Comparison of ENCODE assay signal across 28 cellular contexts in the genomic region with DNA sequence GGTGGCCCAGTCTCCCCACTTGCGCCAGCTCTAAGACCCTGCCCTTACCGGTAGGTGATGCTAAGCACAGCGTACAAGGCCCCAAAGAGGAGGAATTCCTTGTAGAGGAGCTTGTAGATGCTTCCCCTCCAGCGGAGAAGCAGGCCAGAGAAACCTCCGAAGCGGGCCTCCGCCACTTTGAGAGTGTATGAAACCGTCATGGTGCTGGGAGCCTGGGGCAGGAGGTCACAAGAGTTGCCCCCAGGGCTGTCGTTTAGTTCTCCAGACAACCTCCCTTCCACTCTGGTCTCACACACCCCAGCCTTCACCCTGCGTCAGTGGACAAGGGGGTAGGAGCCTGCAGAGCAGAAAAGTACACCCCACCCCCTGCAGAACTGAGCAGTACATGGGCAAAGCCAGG. TPM values are rescaled to one million over a fixed set of nuclear protein-coding genes. Genes with fewer than 3 reads are reported as not detected.
DNase-seq lines count a peak whose midpoint lies in the region; ATAC-seq, FAIRE-seq and TF ChIP-seq lines count a peak whose summit lies in the region.
"Had no signal": no experiment of that assay in that cellular context is flagged by ENCODE, and none has a peak within 500 bp of the region (broad histone marks: within the 10 kb centered on the region; RNA-seq: fewer than 3 reads in every experiment).

No MANE protein-coding gene starts in this region.

- H3K9me3 ChIP-seq in HEK293 (ENCODE audit: control insufficient read depth, insufficient read depth, low read depth, low read length) = no peaks in the 10 kb centered on the region
- H3K9me3 ChIP-seq in H1 (ENCODE audit: insufficient read depth in 2 of 2, low read depth in 1 of 2, low read length in 1 of 2) = no peaks in the 10 kb centered on the region
- H3K9me3 ChIP-seq in neural progenitor cell (ENCODE audit: low read depth) = no peaks in the 10 kb centered on the region
- H3K9me3 ChIP-seq: BLaER1 treated with 17β-estradiol and CSF1 and Interleukin-3, amounts not matched to agents 10 nM and 100 nM had no signal

- no peak for DNase-seq in H1 (ENCODE audit: low read depth in 1 of 2, low spot score in 2 of 2)
- DNase-seq in sciatic nerve (ENCODE audit: low spot score) = peak; percentile 53
- no peak for DNase-seq in neural progenitor cell (ENCODE audit: low spot score)
- DNase-seq: CD4-positive, alpha-beta memory T cell; COR-L47; DMS53; HCEC 1CT; Karpas-422; NCI-H1092; NCI-H1417 treated with DMSO at 0.1 percent for 48 hours; NCI-H1694 treated with DMSO at 0.1 percent for 48 hours; NCI-H2081; NCI-H2227 treated with DMSO at 0.1 percent for 48 hours; NCI-H526 treated with DMSO at 0.1 percent for 48 hours; PC-9; SHP77 had no signal

- no peak overlapping the region for H2AFZ ChIP-seq in H1 (ENCODE audit: low read length)
- H2AFZ ChIP-seq in neural progenitor cell (replicated peaks) = no peak overlapping the region
- H2AFZ ChIP-seq: PC-9 had no signal

- no peak overlapping the region for H3K56ac ChIP-seq in H1 (replicated peaks; ENCODE audit: insufficient read length, low read depth, low read length)

- H3K36me3 ChIP-seq in HEK293 (ENCODE audit: control insufficient read depth in 2 of 2, insufficient read depth in 1 of 2, low read length in 2 of 2) = no peaks in the 10 kb centered on the region
- no peaks in the 10 kb centered on the region for H3K36me3 ChIP-seq in H1 (ENCODE audit: control insufficient read depth in 2 of 4, insufficient read depth in 4 of 4, low read length in 3 of 4)
- no peaks in the 10 kb centered on the region for H3K36me3 ChIP-seq in neural progenitor cell

- CTCF ChIA-PET in HEK293 (lab: Yijun Ruan, JAX) = interaction anchor here (0.5 to 2.3 kb wide), 7 partner anchors 12 to 702 kb away, joined by 3 to 11 read pairs (median 4); a partner anchor contains a TSS
- CTCF ChIA-PET in H1 (lab: Charles Lee; ENCODE audit: partially characterized antibody) = interaction anchor here (1.0 to 10.4 kb wide), 16 partner anchors 9 to 513 kb away, joined by 3 to 67 read pairs (median 9); a partner anchor contains a TSS

- no peak overlapping the region; the same call in 1 of the 2 replicates for H2BK5ac ChIP-seq in H1 (ENCODE audit: low read depth, low read length)

- no peak overlapping the region for H3K4ac ChIP-seq in H1 (replicated peaks; ENCODE audit: insufficient read length, low read depth, low read length)

- H3K14ac ChIP-seq in H1 (ENCODE audit: insufficient read length) = no peak overlapping the region

- peaks cover 6% of the 10 kb centered on the region; the same call in 1 of the 2 replicates for H3K23me2 ChIP-seq in H1 (ENCODE audit: low read depth, low read length)

- H3K4me2 ChIP-seq in H1 (ENCODE audit: insufficient read depth in 1 of 2, low read depth in 2 of 2, low read length in 2 of 2) = no peak overlapping the region; a peak in 1 of 4 replicates
- no peak overlapping the region for H3K4me2 ChIP-seq in neural progenitor cell
- H3K4me2 ChIP-seq: PC-9 had no signal

- no peak overlapping the region for H3K27ac ChIP-seq in HEK293 (ENCODE audit: extremely low read depth, low read depth, low read length)
- H3K27ac ChIP-seq in H1 (ENCODE audit: low read depth, low read length) = no peak overlapping the region
- no peak overlapping the region for H3K27ac ChIP-seq in neural progenitor cell
- H3K27ac ChIP-seq: HL-60, PC-9 had no signal

- no peak overlapping the region for H3K18ac ChIP-seq in H1 (ENCODE audit: extremely low read depth, low read length)

- H2BK12ac ChIP-seq in H1 (ENCODE audit: low read depth, low read length) = peak overlapping the region; percentile 56; the same call in 1 of the 2 replicates

- no peak for FAIRE-seq in H1 (lab: Jason Lieb, UNC)
- FAIRE-seq: A204.1, GM18507 had no signal

- 0 out of 2 replicates have a peak, but pooled peaks cover 2% of the 10 kb centered on the region for H3K4me1 ChIP-seq in HEK293 (ENCODE audit: control insufficient read depth, insufficient read depth, low read length)
- peaks cover 4 to 18% (median 14%) of the 10 kb centered on the region in 4 experiments for H3K4me1 ChIP-seq in H1 (replicated peaks in 1 of 4; ENCODE audit: control insufficient read depth in 3 of 4, insufficient read depth in 4 of 4, low read length in 3 of 4)
- H3K4me1 ChIP-seq in neural progenitor cell = peaks cover 18% of the 10 kb centered on the region

- peaks cover 30% of the 10 kb centered on the region for H3K4me1 Mint-ChIP-seq in neural progenitor cell

- peaks cover 12% of the 10 kb centered on the region for H3K27me3 Mint-ChIP-seq in neural progenitor cell (ENCODE audit: insufficient read depth, low read depth)
- H3K27me3 Mint-ChIP-seq: CD4-positive, alpha-beta memory T cell had no signal

- TF ChIP-seq CTCF in HEK293 (tag by site-specific recombination; IDR thresholded peaks at IDR 0.05) (no peak), H1 (IDR thresholded peaks at IDR 0.05; ENCODE audit: control extremely low read depth in 1 of 3, insufficient read depth in 1 of 3, low read depth in 1 of 3, low read length in 3 of 3) (no peak), neural progenitor cell (IDR thresholded peaks at IDR 0.05) (no peak)

- H3K4me3 ChIP-seq in HEK293 (ENCODE audit: low read depth, low read length) (no peak overlapping the region), H1 (ENCODE audit: extremely low read depth in 1 of 4, insufficient read depth in 2 of 4, low read depth in 3 of 4, low read length in 4 of 4) (no peak overlapping the region), neural progenitor cell (no peak overlapping the region)
- H3K4me3 ChIP-seq: BLaER1 treated with 17β-estradiol and CSF1 and Interleukin-3, amounts not matched to agents 10 nM and 100 nM; PC-9 had no signal

- 0 out of 2 replicates have a peak, but pooled peaks cover 2% of the 10 kb centered on the region for H3K79me1 ChIP-seq in H1 (ENCODE audit: low read depth, low read length)

- H3K27me3 ChIP-seq in H1 (replicated peaks in 1 of 4; ENCODE audit: control insufficient read depth in 3 of 4, extremely low read depth in 1 of 4, insufficient read depth in 3 of 4, low read length in 3 of 4) (peaks cover 0 to 7% (median 2%) of the 10 kb centered on the region in 4 experiments; a peak in 3 of 7 replicates), neural progenitor cell (peaks cover 36% of the 10 kb centered on the region)
- H3K27me3 ChIP-seq: BLaER1 treated with 17β-estradiol and CSF1 and Interleukin-3, amounts not matched to agents 10 nM and 100 nM had no signal

- no peak overlapping the region for H2BK120ac ChIP-seq in H1 (replicated peaks; ENCODE audit: low read depth, low read length)

- H3K4me3 Mint-ChIP-seq in neural progenitor cell = no peak overlapping the region
- H3K4me3 Mint-ChIP-seq: CD4-positive, alpha-beta memory T cell; GM23338 had no signal

- H3K79me2 ChIP-seq in H1 (ENCODE audit: control insufficient read depth in 1 of 2, insufficient read depth in 2 of 2, low read length in 2 of 2) (no peaks in the 10 kb centered on the region), neural progenitor cell (ENCODE audit: low read depth) (no peaks in the 10 kb centered on the region)

- H3F3A ChIP-seq in neural progenitor cell (ENCODE audit: low read depth) = peaks cover 30% of the 10 kb centered on the region

- intact Hi-C loops in sciatic nerve (cut with DNase I) = loop anchor here (10.0 kb wide), 2 partner anchors 47 to 73 kb away; no protein-coding TSS in a partner anchor

- POLR2A ChIA-PET in HEK293 (lab: Yijun Ruan, JAX) = interaction anchor here (1.0 to 5.6 kb wide), 5 partner anchors 12 to 516 kb away, joined by 4 to 41 read pairs (median 6); a partner anchor contains a TSS
- POLR2A ChIA-PET in H1 (lab: Charles Lee; ENCODE audit: partially characterized antibody) = interaction anchor here (0.6 to 23.6 kb wide), 13 partner anchors 10 to 734 kb away, joined by 3 to 428 read pairs (median 5); a partner anchor contains a TSS

- no peak for TF ChIP-seq RAD21 in H1 (IDR thresholded peaks at IDR 0.05 in 1 of 2, conservative IDR thresholded peaks at IDR 0.05 in 1 of 2; ENCODE audit: low read depth in 2 of 2, low read length in 2 of 2)

- H3K36me3 Mint-ChIP-seq in neural progenitor cell = peaks cover 2% of the 10 kb centered on the region

- H3K9ac ChIP-seq in H1 (replicated peaks in 1 of 4; ENCODE audit: extremely low read depth in 1 of 4, low read depth in 3 of 4, low read length in 3 of 4) (no peak overlapping the region), neural progenitor cell (no peak overlapping the region)

- H4K91ac ChIP-seq in H1 (replicated peaks; ENCODE audit: insufficient read length, low read length) = no peak overlapping the region

- no peaks in the 10 kb centered on the region for H4K20me1 ChIP-seq in H1 (replicated peaks in 1 of 2; ENCODE audit: control insufficient read depth in 1 of 2, insufficient read depth in 2 of 2, low read length in 2 of 2)
- H4K20me1 ChIP-seq in neural progenitor cell (ENCODE audit: low read depth) = no peaks in the 10 kb centered on the region

- H4K5ac ChIP-seq in H1 (ENCODE audit: insufficient read length, low read depth, low read length) = no peak overlapping the region

- H2BK15ac ChIP-seq in H1 (ENCODE audit: low read length) = peak overlapping the region; percentile 99

- no peak overlapping the region for H2BK20ac ChIP-seq in H1 (ENCODE audit: low read length)

- no peak overlapping the region for H3K27ac Mint-ChIP-seq in neural progenitor cell
- H3K27ac Mint-ChIP-seq: GM23338 had no signal

- no peak for TF ChIP-seq POLR2A in H1 (IDR thresholded peaks at IDR 0.05; ENCODE audit: control extremely low read depth in 1 of 2, low read depth in 2 of 2, low read length in 2 of 2)

- H3K9me3 Mint-ChIP-seq in neural progenitor cell = no peaks in the 10 kb centered on the region
- H3K9me3 Mint-ChIP-seq: CD4-positive, alpha-beta memory T cell; GM23338 had no signal

- TF ChIP-seq EP300 in H1 (IDR thresholded peaks at IDR 0.05; ENCODE audit: borderline replicate concordance in 1 of 2, low read depth in 2 of 2, low read length in 2 of 2) = no peak

- H3K23ac ChIP-seq in H1 (ENCODE audit: insufficient read length) = no peak overlapping the region

- ATAC-seq in sciatic nerve (no peak), GM21717 (IDR thresholded peaks at IDR 0.05; ENCODE audit: unreplicated experiment) (no peak)
- ATAC-seq: GM23338 had no signal

- WGBS in H1 (ENCODE audit: extremely low coverage in 1 of 2, insufficient coverage in 1 of 2, insufficient read length in 1 of 2, insufficient replicate concordance in 2 of 2, low coverage in 1 of 2, low lambda C conversion rate in 2 of 2, missing lambda C conversion rate in 1 of 2), 2 experiments = 86% methylated on average over 10 of the region's 10 CpGs; no CpG with 5 or more reads in 1 of the 2 experiments

- no peak overlapping the region; the same call in 1 of the 2 replicates for H4K8ac ChIP-seq in H1 (ENCODE audit: extremely low read depth, insufficient read depth, low read length)

- no peak overlapping the region for H2AK5ac ChIP-seq in H1 (ENCODE audit: low read depth, low read length)

RNA-seq across cellular contexts. Expression of a gene that starts 0.5 kb away (rescaled TPM):
- total RNA-seq in H1 (2021; fragmentation: NEBNext Ultra II Directional; extraction: Animal tissue kit (Norgen Biotek cat#: 25700)) = 0.80 and 1.4 TPM in 2 replicates
- 0.76 and 0.86 TPM in 2 replicates for polyA plus RNA-seq in H1 (2011; rRNA removed)
- polyA plus RNA-seq in H1 (2011; cell fraction: cytosol; rRNA removed) = 1.1 TPM
- 1.6 TPM for polyA plus RNA-seq in H1 (2011; cell fraction: nucleus; rRNA removed)
- 1.1 to 1.7 TPM (median 1.3 TPM) in 4 replicates for polyA plus RNA-seq in H1 (2012, experiment 1 of 2)
- 0.97 TPM for polyA plus RNA-seq in H1 (2012, experiment 2 of 2)
- 0.95 TPM for polyA plus RNA-seq in H1 (2013, experiment 1 of 2)
- 0.72 TPM for polyA plus RNA-seq in H1 (2013, experiment 2 of 2)
- polyA minus RNA-seq in H1 (2011; rRNA and poly(A)+ RNA removed) = 0.24 and 0.25 TPM in 2 replicates
- polyA minus RNA-seq in H1 (2011; cell fraction: cytosol; rRNA and poly(A)+ RNA removed) = not detected
- 0.90 TPM for polyA minus RNA-seq in H1 (2011; cell fraction: nucleus; rRNA and poly(A)+ RNA removed)
- total RNA-seq in sciatic nerve (0.36 TPM), neural progenitor cell (ENCODE audit: low replicate concordance) (0.65 and 0.84 TPM in 2 replicates)
- total RNA-seq: Daoy, NCI-H460, RPMI7951, SK-MEL-5 had no signal

RNA-seq across cellular contexts. Expression of a gene that starts 12.2 kb away (rescaled TPM):
- 2,387 and 2,407 TPM in 2 replicates for total RNA-seq in H1 (2021; fragmentation: NEBNext Ultra II Directional; extraction: Animal tissue kit (Norgen Biotek cat#: 25700))
- polyA plus RNA-seq in H1 (2011; rRNA removed) = 2,239 and 2,261 TPM in 2 replicates
- 3,193 TPM for polyA plus RNA-seq in H1 (2011; cell fraction: cytosol; rRNA removed)
- polyA plus RNA-seq in H1 (2011; cell fraction: nucleus; rRNA removed) = 1,937 TPM
- 2,656 to 3,207 TPM (median 2,890 TPM) in 4 replicates for polyA plus RNA-seq in H1 (2012, experiment 1 of 2)
- polyA plus RNA-seq in H1 (2012, experiment 2 of 2) = 2,335 TPM
- polyA plus RNA-seq in H1 (2013, experiment 1 of 2) = 6,208 TPM
- 6,380 TPM for polyA plus RNA-seq in H1 (2013, experiment 2 of 2)
- 576 and 640 TPM in 2 replicates for polyA minus RNA-seq in H1 (2011; rRNA and poly(A)+ RNA removed)
- polyA minus RNA-seq in H1 (2011; cell fraction: cytosol; rRNA and poly(A)+ RNA removed) = 767 TPM
- polyA minus RNA-seq in H1 (2011; cell fraction: nucleus; rRNA and poly(A)+ RNA removed) = 598 TPM
- 1,483 TPM for total RNA-seq in sciatic nerve
- 3,812 and 4,281 TPM in 2 replicates for total RNA-seq in neural progenitor cell (ENCODE audit: low replicate concordance)

RNA-seq across cellular contexts. Expression of a gene that starts 12.7 kb away (rescaled TPM):
- 7.9 and 9.7 TPM in 2 replicates for total RNA-seq in H1 (2021; fragmentation: NEBNext Ultra II Directional; extraction: Animal tissue kit (Norgen Biotek cat#: 25700))
- 12.3 and 21.9 TPM in 2 replicates for polyA plus RNA-seq in H1 (2011; rRNA removed)
- polyA plus RNA-seq in H1 (2011; cell fraction: cytosol; rRNA removed) = 10.6 TPM
- polyA plus RNA-seq in H1 (2011; cell fraction: nucleus; rRNA removed) = 64.2 TPM
- polyA plus RNA-seq in H1 (2012, experiment 1 of 2) = 4.9 to 9.1 TPM (median 8.2 TPM) in 4 replicates
- 6.9 TPM for polyA plus RNA-seq in H1 (2012, experiment 2 of 2)
- 7.1 TPM for polyA plus RNA-seq in H1 (2013, experiment 1 of 2)
- polyA plus RNA-seq in H1 (2013, experiment 2 of 2) = 6.4 TPM
- polyA minus RNA-seq in H1 (2011; rRNA and poly(A)+ RNA removed) = 5.2 and 7.1 TPM in 2 replicates
- 3.7 TPM for polyA minus RNA-seq in H1 (2011; cell fraction: cytosol; rRNA and poly(A)+ RNA removed)
- 18.2 TPM for polyA minus RNA-seq in H1 (2011; cell fraction: nucleus; rRNA and poly(A)+ RNA removed)
- total RNA-seq in sciatic nerve (26.1 TPM), neural progenitor cell (ENCODE audit: low replicate concordance) (2.2 and 6.6 TPM in 2 replicates)

RNA-seq across cellular contexts. Expression of a gene that starts 19.6 kb away (rescaled TPM):
- total RNA-seq in H1 (2021; fragmentation: NEBNext Ultra II Directional; extraction: Animal tissue kit (Norgen Biotek cat#: 25700)) = not detected in 2 replicates
- 0.19 and 0.29 TPM in 2 replicates for polyA plus RNA-seq in H1 (2011; rRNA removed)
- polyA plus RNA-seq in H1 (2011; cell fraction: cytosol; rRNA removed) = 0.16 TPM
- not detected for polyA plus RNA-seq in H1 (2011; cell fraction: nucleus; rRNA removed)
- polyA plus RNA-seq in H1 (2012, experiment 1 of 2) = not detected in 4 replicates
- not detected for polyA plus RNA-seq in H1 (2012, experiment 2 of 2)
- not detected for polyA plus RNA-seq in H1 (2013, experiment 1 of 2)
- polyA plus RNA-seq in H1 (2013, experiment 2 of 2) = not detected
- polyA minus RNA-seq in H1 (2011; rRNA and poly(A)+ RNA removed) = not detected in 2 replicates
- not detected for polyA minus RNA-seq in H1 (2011; cell fraction: cytosol; rRNA and poly(A)+ RNA removed)
- polyA minus RNA-seq in H1 (2011; cell fraction: nucleus; rRNA and poly(A)+ RNA removed) = 4.1 TPM
- total RNA-seq in sciatic nerve (0.49 TPM), neural progenitor cell (ENCODE audit: low replicate concordance) (not detected in 2 replicates)
- total RNA-seq: Daoy, SK-MEL-5 had no signal
- polyA plus RNA-seq: AG04450, GM23338 had no signal

RNA-seq across cellular contexts. Expression of a gene that starts 20.8 kb away (rescaled TPM):
- total RNA-seq in H1 (2021; fragmentation: NEBNext Ultra II Directional; extraction: Animal tissue kit (Norgen Biotek cat#: 25700)) = 1.1 and 1.5 TPM in 2 replicates
- 1.1 and 1.6 TPM in 2 replicates for polyA plus RNA-seq in H1 (2011; rRNA removed)
- polyA plus RNA-seq in H1 (2011; cell fraction: cytosol; rRNA removed) = 0.80 TPM
- 3.9 TPM for polyA plus RNA-seq in H1 (2011; cell fraction: nucleus; rRNA removed)
- polyA plus RNA-seq in H1 (2012, experiment 1 of 2) = 0.54 to 1.00 TPM (median 0.66 TPM) in 4 replicates
- 0.52 TPM for polyA plus RNA-seq in H1 (2012, experiment 2 of 2)
- 1.4 TPM for polyA plus RNA-seq in H1 (2013, experiment 1 of 2)
- polyA plus RNA-seq in H1 (2013, experiment 2 of 2) = 1.1 TPM
- 0.39 and 1.0 TPM in 2 replicates for polyA minus RNA-seq in H1 (2011; rRNA and poly(A)+ RNA removed)
- 1.1 TPM for polyA minus RNA-seq in H1 (2011; cell fraction: cytosol; rRNA and poly(A)+ RNA removed)
- 2.0 TPM for polyA minus RNA-seq in H1 (2011; cell fraction: nucleus; rRNA and poly(A)+ RNA removed)
- total RNA-seq in sciatic nerve (35.0 TPM), neural progenitor cell (ENCODE audit: low replicate concordance) (1.4 and 1.7 TPM in 2 replicates)
- total RNA-seq: SK-MEL-5 had no signal
